1 cellular context compared by ENCODE assay signal in genomic region chr1:52702886-52703787, GRCh38.
TF ChIP-seq lines count a peak whose summit lies in the region.

No MANE protein-coding gene starts in this region.

TF ChIP-seq in HepG2, 621 proteins besides CTCF, POLR2A, EP300 and RAD21 (continued from another document and continues in another):
- TF ChIP-seq ZBTB40 (IDR thresholded peaks at IDR 0.05): no peak
- peak; percentile 92 for TF ChIP-seq ZBTB40 (CRISPR knock-in tag; IDR thresholded peaks at IDR 0.05)
- no peak for TF ChIP-seq CENPX (CRISPR knock-in tag; IDR thresholded peaks at IDR 0.05)
- TF ChIP-seq TARDBP (CRISPR knock-in tag; IDR thresholded peaks at IDR 0.05): peak; percentile 90; the same call in 1 of the 2 replicates
- peak; percentile 96 for TF ChIP-seq ZNF781 (CRISPR knock-in tag; IDR thresholded peaks at IDR 0.05; ENCODE audit: borderline replicate concordance, not compliant biosample characterization)
- peak; percentile 87 for TF ChIP-seq ZNF441 (CRISPR knock-in tag; IDR thresholded peaks at IDR 0.05; ENCODE audit: borderline replicate concordance)
- peak; percentile 88 for TF ChIP-seq CEBPG (CRISPR knock-in tag; IDR thresholded peaks at IDR 0.05)
- peak; percentile 60 for TF ChIP-seq ETV5 (CRISPR knock-in tag; IDR thresholded peaks at IDR 0.05; ENCODE audit: borderline replicate concordance)
- TF ChIP-seq AHDC1 (CRISPR knock-in tag; IDR thresholded peaks at IDR 0.05; ENCODE audit: borderline replicate concordance): peak; percentile 58; the same call in 1 of the 2 replicates
- TF ChIP-seq NFIB (CRISPR knock-in tag; IDR thresholded peaks at IDR 0.05; ENCODE audit: borderline replicate concordance): no peak
- TF ChIP-seq ZNF713 (CRISPR knock-in tag; IDR thresholded peaks at IDR 0.05): no peak
- no peak for TF ChIP-seq NONO (IDR thresholded peaks at IDR 0.05)
- TF ChIP-seq NONO (CRISPR knock-in tag; conservative IDR thresholded peaks at IDR 0.05): peak; percentile 85
- no peak for TF ChIP-seq ZNF484 (CRISPR knock-in tag; IDR thresholded peaks at IDR 0.05; ENCODE audit: borderline replicate concordance, low read depth)
- TF ChIP-seq YEATS2 (CRISPR knock-in tag; IDR thresholded peaks at IDR 0.05; ENCODE audit: borderline replicate concordance): peak; percentile 86; the same call in 1 of the 2 replicates
- no peak for TF ChIP-seq MAFF (IDR thresholded peaks at IDR 0.05; ENCODE audit: low read depth, low read length)
- TF ChIP-seq ZNF790 (CRISPR knock-in tag; IDR thresholded peaks at IDR 0.05; ENCODE audit: borderline replicate concordance): 0 out of 2 replicates have a peak, but pooled peaks have one; percentile 34
- no peak for TF ChIP-seq TCF12 (IDR thresholded peaks at IDR 0.05)
- TF ChIP-seq TCF12 (CRISPR knock-in tag; IDR thresholded peaks at IDR 0.05): peak; percentile 20; the same call in 1 of the 2 replicates
- no peak for TF ChIP-seq NBN (conservative IDR thresholded peaks at IDR 0.05)
- TF ChIP-seq HIC2 (CRISPR knock-in tag; IDR thresholded peaks at IDR 0.05; ENCODE audit: low read depth): peak; percentile 59; the same call in 1 of the 2 replicates
- TF ChIP-seq ZFP37 (CRISPR knock-in tag; IDR thresholded peaks at IDR 0.05; ENCODE audit: borderline replicate concordance): peak; percentile 95; the same call in 1 of the 2 replicates
- TF ChIP-seq THYN1 (CRISPR knock-in tag; IDR thresholded peaks at IDR 0.05; ENCODE audit: borderline replicate concordance, low read depth): no peak
- TF ChIP-seq NFE2L1 (CRISPR knock-in tag; IDR thresholded peaks at IDR 0.05; ENCODE audit: borderline replicate concordance): no peak
- TF ChIP-seq MIER3 (CRISPR knock-in tag; IDR thresholded peaks at IDR 0.05; ENCODE audit: borderline replicate concordance): no peak
- 0 out of 2 replicates have a peak, but pooled peaks have one; percentile 55 for TF ChIP-seq GLMP (CRISPR knock-in tag; IDR thresholded peaks at IDR 0.05; ENCODE audit: borderline replicate concordance)
- TF ChIP-seq ZBTB2 (CRISPR knock-in tag; IDR thresholded peaks at IDR 0.05; ENCODE audit: low read depth): no peak
- TF ChIP-seq AKNA (CRISPR knock-in tag; IDR thresholded peaks at IDR 0.05; ENCODE audit: borderline replicate concordance): no peak
- TF ChIP-seq ESRRA (CRISPR knock-in tag; IDR thresholded peaks at IDR 0.05; ENCODE audit: low read depth): peak; percentile 20
